In genomic region chr1:17573518-17574041, GRCh38 we compare ENCODE assay signal across 16 cellular contexts. TPM values are rescaled to one million over a fixed set of nuclear protein-coding genes. Genes with fewer than 3 reads are reported as not detected.
DNase-seq lines count a peak whose midpoint lies in the region; ATAC-seq and TF ChIP-seq lines count a peak whose summit lies in the region.
"Had no signal": no experiment of that assay in that cellular context is flagged by ENCODE, and none has a peak within 500 bp of the region (broad histone marks: within the 10 kb centered on the region; RNA-seq: fewer than 3 reads in every experiment).

No MANE protein-coding gene starts in this region.

- H3K36me3 ChIP-seq in colonic mucosa (no peaks in the 10 kb centered on the region), sigmoid colon (no peaks in the 10 kb centered on the region)
- H3K36me3 ChIP-seq: HAP-1, WERI-Rb-1 had no signal

- no peak for TF ChIP-seq EP300 in sigmoid colon (IDR thresholded peaks at IDR 0.05)

- no peak for TF ChIP-seq POLR2A in sigmoid colon (IDR thresholded peaks at IDR 0.05)

- H3K9ac ChIP-seq in H9 (ENCODE audit: extremely low read depth, insufficient read length, low read length) (no peak overlapping the region), colonic mucosa (ENCODE audit: low read depth in 2 of 2, low read length in 2 of 2) (peak overlapping the region in 1 of 2 donors; percentile 77)

- no CpG with 5 or more reads among the region's 10 CpGs for WGBS in H9 (ENCODE audit: extremely low coverage, insufficient read length, low lambda C conversion rate)
- WGBS in sigmoid colon, 2 donors = 34 to 41% methylated on average over 10 of the region's 10 CpGs

- H4K91ac ChIP-seq in H9 (ENCODE audit: insufficient read length, low read depth, low read length) = no peak overlapping the region

- peaks cover 15% of the 10 kb centered on the region; the same call in 1 of the 2 replicates for H3K79me2 ChIP-seq in H9 (ENCODE audit: insufficient read depth, low read length)

- H3K4me3 ChIP-seq in colonic mucosa = no peak overlapping the region
- no peak overlapping the region for H3K4me3 ChIP-seq in sigmoid colon
- H3K4me3 ChIP-seq: HAP-1 had no signal

- no peak overlapping the region for H2AK5ac ChIP-seq in H9 (ENCODE audit: insufficient read length, low read length)

- H4K8ac ChIP-seq in H9 (replicated peaks; ENCODE audit: insufficient read length, low read depth, low read length) = no peak overlapping the region

- no peak for ATAC-seq in GM19395 (IDR thresholded peaks at IDR 0.05; ENCODE audit: unreplicated experiment)
- ATAC-seq: left lobe of liver, SK-N-SH treated with all-trans-retinoic acid at 6 μM for 48 hours had no signal

- H3T11ph ChIP-seq in H9 (ENCODE audit: low read length) = no peak overlapping the region

- H3K27me3 ChIP-seq in H9 (ENCODE audit: insufficient read depth, low read length) (no peaks in the 10 kb centered on the region), colonic mucosa (no peaks in the 10 kb centered on the region), sigmoid colon (no peaks in the 10 kb centered on the region)

- H3K79me1 ChIP-seq in H9 (ENCODE audit: insufficient read depth, low read depth, low read length, poor library complexity, severe bottlenecking) = no peaks in the 10 kb centered on the region

- no peak overlapping the region for H3K4me2 ChIP-seq in H9 (ENCODE audit: insufficient read depth, insufficient read length, low read length)

- no peak overlapping the region for H2BK120ac ChIP-seq in H9 (ENCODE audit: low read depth, low read length, poor library complexity, severe bottlenecking)

- peaks cover 2% of the 10 kb centered on the region for H4K20me1 ChIP-seq in H9 (ENCODE audit: control insufficient read depth, insufficient read depth, insufficient read length)

- no peak overlapping the region for H3K18ac ChIP-seq in H9 (ENCODE audit: insufficient read length, low read depth, low read length)

- no peak overlapping the region for H2BK20ac ChIP-seq in H9 (ENCODE audit: low read depth, low read length, poor library complexity, severe bottlenecking)

- no peak overlapping the region for H3K14ac ChIP-seq in H9 (ENCODE audit: insufficient read depth, low read length)

- no peak overlapping the region for H2BK5ac ChIP-seq in H9 (ENCODE audit: insufficient read length, low read length)

- H4K5ac ChIP-seq in H9 (ENCODE audit: insufficient read length, low read depth, low read length) = no peak overlapping the region

- H2BK15ac ChIP-seq in H9 (ENCODE audit: low read depth, low read length) = no peak overlapping the region

- H3K23ac ChIP-seq in H9 (ENCODE audit: insufficient read length, low read depth, low read length) = no peak overlapping the region

- H3K9me3 ChIP-seq in H9 (ENCODE audit: control insufficient read depth, low read depth, low read length) = no peaks in the 10 kb centered on the region
- no peaks in the 10 kb centered on the region for H3K9me3 ChIP-seq in colonic mucosa
- no peaks in the 10 kb centered on the region for H3K9me3 ChIP-seq in sigmoid colon
- H3K9me3 ChIP-seq: HAP-1 had no signal

- H2AFZ ChIP-seq in H9 (ENCODE audit: low read length) = no peak overlapping the region

- H3K23me2 ChIP-seq in H9 (ENCODE audit: insufficient read length, low read depth, low read length, poor library complexity, severe bottlenecking) = no peaks in the 10 kb centered on the region

- H3K27ac ChIP-seq in H9 (ENCODE audit: insufficient read length, low read depth, low read length) = no peak overlapping the region
- peak overlapping the region; percentile 82 for H3K27ac ChIP-seq in colonic mucosa
- H3K27ac ChIP-seq in sigmoid colon = peak overlapping the region; percentile 55 to 97 (median 84)
- H3K27ac ChIP-seq: WERI-Rb-1 had no signal

- peak overlapping the region; percentile 84 to 96 (median 90); a peak in 5 of 7 replicates for H3K27ac Mint-ChIP-seq in H9
- H3K27ac Mint-ChIP-seq: activated naive CD8-positive, alpha-beta T cell treated with anti-CD3 and anti-CD28 coated beads, Interleukin-2, amount 10 ng/mL, durations not matched to agents 7 days and 5 days had no signal

- H3K4ac ChIP-seq in H9 (ENCODE audit: low read depth, low read length) = no peak overlapping the region

- DNase-seq in H9 (no peak), colonic mucosa (no peak), medulla oblongata (ENCODE audit: extremely low spot score) (peak; percentile 79), sigmoid colon (no peak), T-helper 2 cell (no peak), GDM1 (lab: John Stamatoyannopoulos, UW) (no peak)
- no peak for DNase-seq in stimulated activated CD4-positive, alpha-beta T cell treated with anti-CD3 and anti-CD28 coated beads, Interleukin-4, amount 100 ng/mL, for 1 hour
- DNase-seq: activated naive CD8-positive, alpha-beta T cell treated with anti-CD3 and anti-CD28 coated beads, Interleukin-2, amount 10 ng/mL, durations not matched to agents 7 days and 5 days; AML-193; foreskin fibroblast; stimulated activated CD4-positive, alpha-beta T cell treated with anti-CD3 and anti-CD28 coated beads, Interleukin-1b, Interleukin-23, amount 100 ng/mL, for 48 hours; WERI-Rb-1 had no signal

- no peak overlapping the region for H2BK12ac ChIP-seq in H9 (ENCODE audit: insufficient read length, low read depth, low read length)

- TF ChIP-seq CTCF in H9 (conservative IDR thresholded peaks at IDR 0.05) (no peak), colonic mucosa (IDR thresholded peaks at IDR 0.05) (no peak), sigmoid colon (IDR thresholded peaks at IDR 0.05) (no peak)

- H3K9me3 Mint-ChIP-seq in H9 = no peaks in the 10 kb centered on the region
- H3K9me3 Mint-ChIP-seq: activated naive CD8-positive, alpha-beta T cell treated with anti-CD3 and anti-CD28 coated beads, Interleukin-2, amount 10 ng/mL, durations not matched to agents 7 days and 5 days had no signal

- H3K4me3 Mint-ChIP-seq in H9 = peak overlapping the region; percentile 46 to 64; a peak in 3 of 5 replicates
- H3K4me3 Mint-ChIP-seq: activated naive CD8-positive, alpha-beta T cell treated with anti-CD3 and anti-CD28 coated beads, Interleukin-2, amount 10 ng/mL, durations not matched to agents 7 days and 5 days had no signal

- H3K4me1 Mint-ChIP-seq in H9 = peaks cover 63 to 79% of the 10 kb centered on the region in 2 experiments
- H3K4me1 Mint-ChIP-seq: activated naive CD8-positive, alpha-beta T cell treated with anti-CD3 and anti-CD28 coated beads, Interleukin-2, amount 10 ng/mL, durations not matched to agents 7 days and 5 days had no signal

- H3K36me3 Mint-ChIP-seq in H9 (ENCODE audit: insufficient read depth in 1 of 3, low read depth in 3 of 3) = no peaks in the 10 kb centered on the region
- H3K36me3 Mint-ChIP-seq: activated naive CD8-positive, alpha-beta T cell treated with anti-CD3 and anti-CD28 coated beads, Interleukin-2, amount 10 ng/mL, durations not matched to agents 7 days and 5 days had no signal

- no peak overlapping the region for H3K56ac ChIP-seq in H9 (ENCODE audit: insufficient read length, low read depth, low read length)

- intact Hi-C loops in colonic mucosa (cut with DNase I) (no loop called here), sigmoid colon (cut with DNase I) (no loop called here)

- H3K4me1 ChIP-seq in H9 (ENCODE audit: insufficient read depth, low read length) (peaks cover 12% of the 10 kb centered on the region; the same call in 1 of the 2 replicates), colonic mucosa (peaks cover 47% of the 10 kb centered on the region), sigmoid colon (peaks cover 0 to 83% (median 76%) of the 10 kb centered on the region in 4 donors)
- H3K4me1 ChIP-seq: HAP-1 had no signal

- H3K27me3 Mint-ChIP-seq in H9 (ENCODE audit: low read depth) = no peaks in the 10 kb centered on the region; the same call in 1 of the 2 replicates
- H3K27me3 Mint-ChIP-seq: activated naive CD8-positive, alpha-beta T cell treated with anti-CD3 and anti-CD28 coated beads, Interleukin-2, amount 10 ng/mL, durations not matched to agents 7 days and 5 days had no signal

RNA-seq across cellular contexts. Expression of gene ARHGEF10L, which starts 34.1 kb away (rescaled TPM):
- 20.2 and 21.4 TPM in 2 replicates for total RNA-seq in H9 (2021)
- total RNA-seq in colonic mucosa = 100 to 1,000 TPM in 1 of 2 donors, 10 to 100 TPM in 1; 77.5 to 133 TPM
- 10 to 100 TPM; 25.0 to 44.9 (median 32.1) TPM for total RNA-seq in sigmoid colon
- 10 to 100 TPM; 28.7 to 76.2 (median 33.0) TPM for polyA plus RNA-seq in sigmoid colon
